ENCODE assay signal across 11 cellular contexts in the genomic region with DNA sequence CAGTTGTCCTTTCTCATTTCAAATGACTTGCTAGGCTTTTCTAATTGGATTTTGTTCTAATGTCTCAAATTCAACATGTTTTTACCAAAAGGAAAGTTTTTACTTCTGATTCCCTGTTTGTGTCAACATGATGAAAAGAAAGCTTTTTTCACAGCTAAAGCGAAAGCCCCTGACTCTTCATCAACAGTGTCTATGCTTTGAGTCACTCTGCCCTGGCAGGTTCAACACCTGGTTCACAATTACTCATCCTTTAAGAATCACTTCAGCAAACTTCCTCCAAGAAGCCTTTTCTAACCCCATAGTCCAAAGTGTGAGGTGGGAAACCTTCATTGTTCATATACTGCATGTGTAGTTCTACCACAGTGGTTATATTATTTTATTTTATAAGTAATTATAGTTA. TPM values are rescaled to one million over a fixed set of nuclear protein-coding genes. Genes with fewer than 3 reads are reported as not detected.
DNase-seq lines count a peak whose midpoint lies in the region; ATAC-seq, FAIRE-seq and TF ChIP-seq lines count a peak whose summit lies in the region.
"Had no signal": no experiment of that assay in that cellular context is flagged by ENCODE, and none has a peak within 500 bp of the region (broad histone marks: within the 10 kb centered on the region; RNA-seq: fewer than 3 reads in every experiment).

No MANE protein-coding gene starts in this region.

- TF ChIP-seq CTCF in GM06990 (IDR thresholded peaks at IDR 0.05; ENCODE audit: insufficient read depth, low read length, poor library complexity, severe bottlenecking) (no peak), HepG2 (CRISPR knock-in tag; IDR thresholded peaks at IDR 0.05) (no peak), adrenal gland (IDR thresholded peaks at IDR 0.05) (no peak)

- H3K4me1 ChIP-seq in HepG2 (ENCODE audit: insufficient read depth, low read length) = no peaks in the 10 kb centered on the region
- no peaks in the 10 kb centered on the region for H3K4me1 ChIP-seq in adrenal gland (replicated peaks in 1 of 2)
- H3K4me1 ChIP-seq: BLaER1 treated with 17β-estradiol and CSF1 and Interleukin-3, amounts not matched to agents 10 nM and 100 nM had no signal

- FAIRE-seq in HepG2 (lab: Jason Lieb, UNC) = no peak

- H4K20me1 ChIP-seq in HepG2 (ENCODE audit: insufficient read depth, low read length) = no peaks in the 10 kb centered on the region
- H4K20me1 ChIP-seq: BLaER1 treated with 17β-estradiol and CSF1 and Interleukin-3, amounts not matched to agents 10 nM and 100 nM had no signal

- CTCF ChIA-PET in HepG2 (lab: Yijun Ruan, JAX; ENCODE audit: low intra/inter-chr PET ratio, low total read pairs) = no interaction called here

- no peak overlapping the region for H3K9ac ChIP-seq in HepG2 (ENCODE audit: insufficient read depth, low read depth, low read length)
- H3K9ac ChIP-seq: BLaER1 treated with 17β-estradiol and CSF1 and Interleukin-3, amounts not matched to agents 10 nM and 100 nM had no signal

- intact Hi-C loops in HepG2 (cut with micrococcal nuclease; ENCODE audit: unreplicated experiment) = no loop called here
- intact Hi-C loops in adrenal gland (cut with DNase I) = no loop called here

- no peak for TF ChIP-seq POLR2A in HepG2 (IDR thresholded peaks at IDR 0.05; ENCODE audit: insufficient read depth in 1 of 2, low read depth in 2 of 2, low read length in 2 of 2)
- TF ChIP-seq POLR2A in adrenal gland (IDR thresholded peaks at IDR 0.05) = no peak

- DNase-seq in GM06990 (ENCODE audit: extremely low read depth, insufficient read length) (peak; percentile 56), amniotic epithelial cell (ENCODE audit: low read depth) (peak; percentile 8), activated gamma-delta T cell (lab: John Stamatoyannopoulos, UW) (no peak), HepG2 (ENCODE audit: low spot score) (no peak), adrenal gland (no peak), HK-2 (ENCODE audit: unreplicated experiment) (no peak)
- DNase-seq: NCI-H524 had no signal

- H3K9me3 ChIP-seq in HepG2 (ENCODE audit: low read length) (no peaks in the 10 kb centered on the region), adrenal gland (replicated peaks in 1 of 3) (no peaks in the 10 kb centered on the region)
- H3K9me3 ChIP-seq: BLaER1 treated with 17β-estradiol and CSF1 and Interleukin-3, amounts not matched to agents 10 nM and 100 nM had no signal

- peak; percentile 86 for ATAC-seq in GM19438 (IDR thresholded peaks at IDR 0.05; ENCODE audit: low read depth, unreplicated experiment)
- peak; percentile 87 for ATAC-seq in HG03039 (IDR thresholded peaks at IDR 0.05; ENCODE audit: unreplicated experiment)
- no peak for ATAC-seq in HepG2

- WGBS in HepG2 (ENCODE audit: low lambda C conversion rate) = 5% methylated on average over 1 of the region's 1 CpG
- WGBS in adrenal gland, 4 donors = 81 to 92% (median 87%) methylated on average over 1 of the region's 1 CpG

- H3K27ac ChIP-seq in HepG2 (ENCODE audit: extremely low read length, insufficient read depth, low read length) (no peak overlapping the region), adrenal gland (no peak overlapping the region)
- H3K27ac ChIP-seq: BLaER1 treated with 17β-estradiol and CSF1 and Interleukin-3, amounts not matched to agents 10 nM and 100 nM had no signal

- in situ Hi-C loops in HepG2 (cut with HindIII; ENCODE audit: extremely low pct_ligation_motif_present, low pct_unique_long_range_greater_than_20kb) = no loop called here

- BruUV-seq in HepG2 (replicated peaks; lab: Mats Ljungman, UMichigan) = no TSS peak

- H3K27me3 ChIP-seq in GM06990 (replicated peaks; ENCODE audit: control insufficient read depth, insufficient read depth, low read length) (no peaks in the 10 kb centered on the region), HepG2 (ENCODE audit: control insufficient read depth in 1 of 2, insufficient read depth in 2 of 2, low read length in 2 of 2) (peaks cover 0 to 17% of the 10 kb centered on the region in 2 experiments; a peak in 2 of 5 replicates), adrenal gland (peaks cover 8% of the 10 kb centered on the region)
- H3K27me3 ChIP-seq: BLaER1 treated with 17β-estradiol and CSF1 and Interleukin-3, amounts not matched to agents 10 nM and 100 nM had no signal

- no peaks in the 10 kb centered on the region for H3K79me2 ChIP-seq in HepG2 (ENCODE audit: insufficient read depth, low read length)

- H3K4me3 ChIP-seq in GM06990 (replicated peaks; ENCODE audit: low read depth, low read length) = no peak overlapping the region
- no peak overlapping the region for H3K4me3 ChIP-seq in HepG2 (replicated peaks in 1 of 3; ENCODE audit: insufficient read depth in 1 of 3, low read depth in 2 of 3, low read length in 3 of 3)
- no peak overlapping the region for H3K4me3 ChIP-seq in adrenal gland
- H3K4me3 ChIP-seq: BLaER1 treated with 17β-estradiol and CSF1 and Interleukin-3, amounts not matched to agents 10 nM and 100 nM had no signal

- TF ChIP-seq RAD21 in HepG2 (CRISPR knock-in tag; IDR thresholded peaks at IDR 0.05) = no peak

- H3K36me3 ChIP-seq in GM06990 (ENCODE audit: control insufficient read depth, insufficient read depth, low read length) (no peaks in the 10 kb centered on the region), HepG2 (replicated peaks in 1 of 2; ENCODE audit: control insufficient read depth in 1 of 2, insufficient read depth in 2 of 2, low read length in 2 of 2) (no peaks in the 10 kb centered on the region), adrenal gland (replicated peaks in 1 of 2) (no peaks in the 10 kb centered on the region)
- H3K36me3 ChIP-seq: BLaER1 treated with 17β-estradiol and CSF1 and Interleukin-3, amounts not matched to agents 10 nM and 100 nM had no signal

- no peak for TF ChIP-seq EP300 in HepG2 (IDR thresholded peaks at IDR 0.05; ENCODE audit: low read depth in 2 of 2, low read length in 2 of 2)
- TF ChIP-seq EP300 in HepG2 (CRISPR knock-in tag; IDR thresholded peaks at IDR 0.05; ENCODE audit: borderline replicate concordance) = no peak

- H2AFZ ChIP-seq in HepG2 (ENCODE audit: low read length) = no peak overlapping the region

- POLR2A ChIA-PET in HepG2 (lab: Yijun Ruan, JAX) = no interaction called here

- H3K4me2 ChIP-seq in HepG2 (ENCODE audit: low read depth, low read length) = no peak overlapping the region
- H3K4me2 ChIP-seq: BLaER1 treated with 17β-estradiol and CSF1 and Interleukin-3, amounts not matched to agents 10 nM and 100 nM had no signal

TF ChIP-seq in HepG2, 621 proteins besides CTCF, POLR2A, EP300 and RAD21 (continues in another document):
- TF ChIP-seq NBN (conservative IDR thresholded peaks at IDR 0.05) (no peak), ZNF282 (IDR thresholded peaks at IDR 0.05; ENCODE audit: partially characterized antibody) (no peak)

RNA-seq across cellular contexts. Expression of gene DSG2, which starts 7.6 kb away (rescaled TPM):
- total RNA-seq in HepG2 (2016; rRNA removed; fragmentation: Illumina TruSeq; extraction: Trizol) = 23.3 and 24.4 TPM in 2 replicates
- 2.1 TPM in 2 replicates for total RNA-seq in HepG2 (2016; cell fraction: cytosol; rRNA removed; fragmentation: Illumina TruSeq; extraction: Trizol; ENCODE audit: low read depth)
- total RNA-seq in HepG2 (2016; cell fraction: insoluble cytoplasmic fraction; rRNA removed; fragmentation: Illumina TruSeq; extraction: Trizol) = 21.9 TPM in 2 replicates
- 7.9 and 9.7 TPM in 2 replicates for total RNA-seq in HepG2 (2016; cell fraction: membrane; rRNA removed; fragmentation: Illumina TruSeq; extraction: Trizol)
- 39.4 and 49.1 TPM in 2 replicates for total RNA-seq in HepG2 (2016; cell fraction: nucleus; rRNA removed; fragmentation: Illumina TruSeq; extraction: Trizol)
- polyA plus RNA-seq in HepG2 (2011; rRNA removed) = 66.7 and 68.7 TPM in 2 replicates
- 41.8 and 63.9 TPM in 2 replicates for polyA plus RNA-seq in HepG2 (2011; cell fraction: cytosol; rRNA removed)
- polyA plus RNA-seq in HepG2 (2011; cell fraction: nucleus; rRNA removed) = 13.3 and 19.3 TPM in 2 replicates
- polyA plus RNA-seq in HepG2 (2012) = 64.4 and 66.0 TPM in 2 replicates
- 0.94 and 1.2 TPM in 2 replicates for polyA plus RNA-seq in HepG2 (2016; cell fraction: cytosol; fragmentation: Illumina TruSeq; extraction: Trizol; ENCODE audit: low read depth)
- 19.4 and 19.6 TPM in 2 replicates for polyA plus RNA-seq in HepG2 (2016; cell fraction: insoluble cytoplasmic fraction; fragmentation: Illumina TruSeq; extraction: Trizol; ENCODE audit: low read depth)
- polyA plus RNA-seq in HepG2 (2016; cell fraction: membrane; fragmentation: Illumina TruSeq; extraction: Trizol; ENCODE audit: low read depth) = 2.8 and 3.7 TPM in 2 replicates
- 36.8 and 38.2 TPM in 2 replicates for polyA plus RNA-seq in HepG2 (2016; cell fraction: nucleus; fragmentation: Illumina TruSeq; extraction: Trizol; ENCODE audit: insufficient read depth, low read depth)
- polyA minus RNA-seq in HepG2 (2011; rRNA and poly(A)+ RNA removed; ENCODE audit: low replicate concordance) = 50.3 and 58.4 TPM in 2 replicates
- 60.3 and 74.6 TPM in 2 replicates for polyA minus RNA-seq in HepG2 (2011; cell fraction: cytosol; rRNA and poly(A)+ RNA removed)
- polyA minus RNA-seq in HepG2 (2011; cell fraction: nucleus; rRNA and poly(A)+ RNA removed) = 28.8 and 46.7 TPM in 2 replicates
- 1 to 10 TPM in 6 of 8 donors, under 1 TPM in 2; 0.56 to 6.8 (median 2.2) TPM for total RNA-seq in adrenal gland
- polyA plus RNA-seq in adrenal gland = 1 to 10 TPM in 1 of 3 donors, under 1 TPM in 2; 0.32 to 2.3 (median 0.74) TPM

RNA-seq across cellular contexts. Expression of gene DSG3, which starts 42.8 kb away (rescaled TPM):
- total RNA-seq in HepG2 (2016; rRNA removed; fragmentation: Illumina TruSeq; extraction: Trizol) (not detected in 2 replicates), adrenal gland (under 1 TPM in 1 of 8 donors, not detected in 7; 0.04 TPM)
- not detected in 2 replicates for total RNA-seq in HepG2 (2016; cell fraction: cytosol; rRNA removed; fragmentation: Illumina TruSeq; extraction: Trizol; ENCODE audit: low read depth)
- total RNA-seq in HepG2 (2016; cell fraction: insoluble cytoplasmic fraction; rRNA removed; fragmentation: Illumina TruSeq; extraction: Trizol) = not detected in 2 replicates
- total RNA-seq in HepG2 (2016; cell fraction: membrane; rRNA removed; fragmentation: Illumina TruSeq; extraction: Trizol) = not detected in 2 replicates
- not detected in 2 replicates for total RNA-seq in HepG2 (2016; cell fraction: nucleus; rRNA removed; fragmentation: Illumina TruSeq; extraction: Trizol)
- polyA plus RNA-seq in HepG2 (2011; rRNA removed) (not detected in 2 replicates), adrenal gland (under 1 TPM in 2 of 3 donors, not detected in 1; 0.08 to 0.17 TPM)
- polyA plus RNA-seq in HepG2 (2011; cell fraction: cytosol; rRNA removed) = 0.01 TPM in 1 of 2 replicates, not detected in the other
- 0.05 TPM in 1 of 2 replicates, not detected in the other for polyA plus RNA-seq in HepG2 (2011; cell fraction: nucleus; rRNA removed)
- not detected in 2 replicates for polyA plus RNA-seq in HepG2 (2012)
- polyA plus RNA-seq in HepG2 (2016; cell fraction: cytosol; fragmentation: Illumina TruSeq; extraction: Trizol; ENCODE audit: low read depth) = not detected in 2 replicates
- polyA plus RNA-seq in HepG2 (2016; cell fraction: insoluble cytoplasmic fraction; fragmentation: Illumina TruSeq; extraction: Trizol; ENCODE audit: low read depth) = not detected in 2 replicates
- not detected in 2 replicates for polyA plus RNA-seq in HepG2 (2016; cell fraction: membrane; fragmentation: Illumina TruSeq; extraction: Trizol; ENCODE audit: low read depth)
- not detected in 2 replicates for polyA plus RNA-seq in HepG2 (2016; cell fraction: nucleus; fragmentation: Illumina TruSeq; extraction: Trizol; ENCODE audit: insufficient read depth, low read depth)
- 0.12 TPM in 1 of 2 replicates, not detected in the other for polyA minus RNA-seq in HepG2 (2011; rRNA and poly(A)+ RNA removed; ENCODE audit: low replicate concordance)
- not detected in 2 replicates for polyA minus RNA-seq in HepG2 (2011; cell fraction: cytosol; rRNA and poly(A)+ RNA removed)
- not detected in 2 replicates for polyA minus RNA-seq in HepG2 (2011; cell fraction: nucleus; rRNA and poly(A)+ RNA removed)
- total RNA-seq: glomerular endothelial cell had no signal

Comparison
In these comparisons a context has a peak if more than half of its experiments do, and no peak if none do; other contexts are left out.
1. DNase-seq: peak in GM06990 (single experiment) and amniotic epithelial cell (single experiment); none in activated gamma-delta T cell (single experiment), HepG2 (single experiment), adrenal gland (0 of 7) and HK-2 (single experiment).